In genomic region chr1:155978973-155979429, GRCh38 we compare ENCODE assay signal across 8 cellular contexts. TPM values are rescaled to one million over a fixed set of nuclear protein-coding genes. Genes with fewer than 3 reads are reported as not detected.
DNase-seq lines count a peak whose midpoint lies in the region; ATAC-seq and TF ChIP-seq lines count a peak whose summit lies in the region.

No MANE protein-coding gene starts in this region.

- in situ Hi-C loops in ACHN (cut with HindIII; ENCODE audit: low pct_ligation_motif_present, low pct_unique_long_range_greater_than_20kb, low sequenced_read_pairs), result no loop called here

- H3K4me3 ChIP-seq in prostate gland, result peak overlapping the region; percentile 66 to 93

- DNase-seq in ACHN, result peak; percentile 48
- DNase-seq in WTC11 (ENCODE audit: low spot score), result no peak
- DNase-seq in foreskin keratinocyte, result peak in 1 of 2 donors; percentile 18
- no peak for DNase-seq in prostate gland (ENCODE audit: low spot score)
- no peak for DNase-seq in GM10248 (ENCODE audit: extremely low spot score)

- peak overlapping the region; percentile 95 for H3K4me3 Mint-ChIP-seq in WTC11

- H3K4me1 Mint-ChIP-seq in WTC11, result peaks cover 83% of the 10 kb centered on the region

- H3K36me3 ChIP-seq in prostate gland, result no peaks in the 10 kb centered on the region

- no peaks in the 10 kb centered on the region for H3K9me3 ChIP-seq in prostate gland

- TF ChIP-seq CTCF in WTC11 (IDR thresholded peaks at IDR 0.05) (no peak), foreskin keratinocyte (conservative IDR thresholded peaks at IDR 0.05) (no peak), prostate gland (IDR thresholded peaks at IDR 0.05) (no peak), GM10248 (IDR thresholded peaks at IDR 0.05; ENCODE audit: control extremely low read depth, extremely low read depth, low read depth, missing control alignments) (no peak)

- no peaks in the 10 kb centered on the region for H3K36me3 Mint-ChIP-seq in WTC11

- peak overlapping the region; percentile 95 for H3K27ac Mint-ChIP-seq in WTC11

- no peaks in the 10 kb centered on the region for H3K9me3 Mint-ChIP-seq in WTC11

- TF ChIP-seq POLR2A in prostate gland (IDR thresholded peaks at IDR 0.05), result no peak

- POLR2A ChIA-PET in WTC11 (lab: Charles Lee), result interaction anchor here (0.6 to 4.4 kb wide), 15 partner anchors 10 to 994 kb away, joined by 3 to 40 read pairs (median 4); partner anchors contain the start of genes MEX3A and RAB25
- POLR2A ChIA-PET in GM10248 (lab: Yijun Ruan, JAX), result interaction anchor here (0.6 to 1.3 kb wide), 4 partner anchors 9 to 321 kb away, joined by 3 to 4 read pairs (median 4); no protein-coding TSS in a partner anchor

- no peaks in the 10 kb centered on the region for H3K27me3 Mint-ChIP-seq in WTC11 (ENCODE audit: low read depth)

- H3K27me3 ChIP-seq in foreskin keratinocyte (no peaks in the 10 kb centered on the region), prostate gland (replicated peaks; ENCODE audit: insufficient read depth) (no peaks in the 10 kb centered on the region)

- H3K27ac ChIP-seq in foreskin keratinocyte, result peak overlapping the region; percentile 91
- peak overlapping the region; percentile 84 to 93 for H3K27ac ChIP-seq in prostate gland

- WGBS in prostate gland, result 5% methylated on average over 8 of the region's 8 CpGs

- intact Hi-C loops in prostate gland (cut with DNase I), result no loop called here

- ATAC-seq in HG03439 (IDR thresholded peaks at IDR 0.05; ENCODE audit: unreplicated experiment) (peak; percentile 5), WTC11 (peak; percentile 6), foreskin keratinocyte (no peak), GM18498 (IDR thresholded peaks at IDR 0.05; ENCODE audit: unreplicated experiment) (no peak), GM21367 (IDR thresholded peaks at IDR 0.05; ENCODE audit: unreplicated experiment) (no peak)

- CTCF ChIA-PET in WTC11 (lab: Charles Lee), result interaction anchor here (0.6 to 7.2 kb wide), 38 partner anchors 8 to 432 kb away, joined by 3 to 122 read pairs (median 6); partner anchors contain the start of genes KHDC4, LAMTOR2, LMNA and MEX3A
- CTCF ChIA-PET in GM10248 (lab: Yijun Ruan, JAX), result interaction anchor here (0.6 to 19.5 kb wide), 6 partner anchors 9 to 246 kb away, joined by 3 to 215 read pairs (median 20); no protein-coding TSS in a partner anchor

- H3K4me1 ChIP-seq in foreskin keratinocyte (peaks cover 11% of the 10 kb centered on the region), prostate gland (replicated peaks) (peaks cover 14% of the 10 kb centered on the region)

TF ChIP-seq in WTC11, 78 proteins besides CTCF, POLR2A, EP300 and RAD21:
- TF ChIP-seq, protein P1, sequence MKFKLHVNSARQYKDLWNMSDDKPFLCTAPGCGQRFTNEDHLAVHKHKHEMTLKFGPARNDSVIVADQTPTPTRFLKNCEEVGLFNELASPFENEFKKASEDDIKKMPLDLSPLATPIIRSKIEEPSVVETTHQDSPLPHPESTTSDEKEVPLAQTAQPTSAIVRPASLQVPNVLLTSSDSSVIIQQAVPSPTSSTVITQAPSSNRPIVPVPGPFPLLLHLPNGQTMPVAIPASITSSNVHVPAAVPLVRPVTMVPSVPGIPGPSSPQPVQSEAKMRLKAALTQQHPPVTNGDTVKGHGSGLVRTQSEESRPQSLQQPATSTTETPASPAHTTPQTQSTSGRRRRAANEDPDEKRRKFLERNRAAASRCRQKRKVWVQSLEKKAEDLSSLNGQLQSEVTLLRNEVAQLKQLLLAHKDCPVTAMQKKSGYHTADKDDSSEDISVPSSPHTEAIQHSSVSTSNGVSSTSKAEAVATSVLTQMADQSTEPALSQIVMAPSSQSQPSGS (CRISPR knock-in tag; IDR thresholded peaks at IDR 0.05; ENCODE audit: borderline replicate concordance, low read depth), result no peak
- TF ChIP-seq ZNF121 (CRISPR knock-in tag; IDR thresholded peaks at IDR 0.05), result peak; percentile 93
- TF ChIP-seq PRDM15 (CRISPR knock-in tag; IDR thresholded peaks at IDR 0.05), result 0 out of 2 replicates have a peak, but pooled peaks have one; percentile 42

RNA-seq across cellular contexts. Expression of gene ARHGEF2, which starts 0.7 kb away (rescaled TPM):
- total RNA-seq in WTC11 (2021), result 60.0 to 69.5 TPM (median 66.2 TPM) in 3 replicates
- 44.0 and 48.6 TPM in 2 replicates for total RNA-seq in foreskin keratinocyte
- 24.4 and 25.5 TPM in 2 replicates for polyA plus RNA-seq in foreskin keratinocyte
- 10 to 100 TPM; 35.8 to 66.2 TPM for total RNA-seq in prostate gland

RNA-seq across cellular contexts. Expression of gene RXFP4, which starts 37.6 kb away (rescaled TPM):
- total RNA-seq in WTC11 (2021) (not detected in 3 replicates), foreskin keratinocyte (not detected in 2 replicates), prostate gland (not detected)
- not detected in 2 replicates for polyA plus RNA-seq in foreskin keratinocyte

RNA-seq across cellular contexts. Expression of gene SSR2, which starts 41.8 kb away (rescaled TPM):
- total RNA-seq in WTC11 (2021) (172 to 175 TPM (median 174 TPM) in 3 replicates), foreskin keratinocyte (175 and 203 TPM in 2 replicates), prostate gland (100 to 1,000 TPM; 201 to 229 TPM)
- polyA plus RNA-seq in foreskin keratinocyte, result 263 and 292 TPM in 2 replicates

RNA-seq across cellular contexts. Expression of gene KHDC4, which starts 44.8 kb away (rescaled TPM):
- total RNA-seq in WTC11 (2021), result 46.0 to 64.4 TPM (median 59.8 TPM) in 3 replicates
- 22.7 and 27.9 TPM in 2 replicates for total RNA-seq in foreskin keratinocyte
- 9.0 and 12.1 TPM in 2 replicates for polyA plus RNA-seq in foreskin keratinocyte
- total RNA-seq in prostate gland, result 10 to 100 TPM; 49.8 to 66.1 TPM

Comparison
In these comparisons a context has a peak if more than half of its experiments do, and no peak if none do; other contexts are left out.
1. ATAC-seq: peak in HG03439 (single experiment) and WTC11 (single experiment); none in foreskin keratinocyte (single experiment), GM18498 (single experiment) and GM21367 (single experiment).